Comparison of ENCODE assay signal across 21 cellular contexts in the genomic region with DNA sequence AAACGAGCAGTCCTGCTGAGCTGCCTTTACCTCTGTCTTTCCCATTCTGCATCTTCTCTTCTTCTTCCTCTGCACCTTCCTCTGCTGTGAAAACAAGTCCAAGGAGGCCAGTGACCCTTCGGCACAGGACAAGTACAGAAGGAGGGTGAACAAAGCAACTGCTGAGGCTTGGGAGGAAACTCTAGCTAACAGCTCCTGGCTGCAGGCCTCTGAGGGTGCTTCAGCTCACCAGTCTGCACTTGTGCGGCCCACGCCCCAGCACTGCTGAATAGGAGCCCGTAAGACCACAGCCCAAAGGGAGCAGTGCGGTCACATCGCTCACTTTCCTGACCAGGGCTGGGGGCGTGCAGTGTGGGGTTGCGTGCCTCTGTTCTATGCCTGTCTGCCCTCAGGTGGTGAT. TPM values are rescaled to one million over a fixed set of nuclear protein-coding genes. Genes with fewer than 3 reads are reported as not detected.
DNase-seq lines count a peak whose midpoint lies in the region; ATAC-seq and TF ChIP-seq lines count a peak whose summit lies in the region.
"Had no signal": no experiment of that assay in that cellular context is flagged by ENCODE, and none has a peak within 500 bp of the region (broad histone marks: within the 10 kb centered on the region; RNA-seq: fewer than 3 reads in every experiment).

No MANE protein-coding gene starts in this region.

- H3K27me3 ChIP-seq in breast epithelium = no peaks in the 10 kb centered on the region
- H3K27me3 ChIP-seq: BE2C had no signal

- no TSS peak for BruUV-seq in MCF 10A (replicated peaks; lab: Mats Ljungman, UMichigan)

- no peak overlapping the region for H3K4me3 ChIP-seq in breast epithelium
- H3K4me3 ChIP-seq: A549, PC-9 had no signal

- peaks cover 7% of the 10 kb centered on the region for H3K36me3 Mint-ChIP-seq in MCF 10A (ENCODE audit: insufficient read depth, unreplicated experiment)
- peaks cover 8% of the 10 kb centered on the region for H3K36me3 Mint-ChIP-seq in chondrocyte (ENCODE audit: low read depth)
- peaks cover 39% of the 10 kb centered on the region for H3K36me3 Mint-ChIP-seq in nephron progenitor cell (ENCODE audit: low read depth)

- no peaks in the 10 kb centered on the region for H3K4me1 ChIP-seq in breast epithelium
- H3K4me1 ChIP-seq: A549, BE2C had no signal

- CTCF ChIA-PET in MCF 10A (lab: Yijun Ruan, JAX) = interaction anchor here (1.5 kb wide), 1 partner anchor 41 kb away, joined by 8 read pairs; a partner anchor contains a TSS

- no peak overlapping the region for H3K27ac ChIP-seq in breast epithelium
- H3K27ac ChIP-seq: A549, PC-9, RWPE1 had no signal

- no peaks in the 10 kb centered on the region for H3K9me3 ChIP-seq in breast epithelium
- H3K9me3 ChIP-seq: A549, BE2C had no signal

- H3K4me3 Mint-ChIP-seq in MCF 10A (ENCODE audit: unreplicated experiment) (no peak overlapping the region), chondrocyte (ENCODE audit: unreplicated experiment) (no peak overlapping the region), nephron progenitor cell (no peak overlapping the region)

- DNase-seq in breast epithelium (ENCODE audit: low spot score in 2 of 2) = peak; percentile 11 to 34
- no peak for DNase-seq in MCF 10A (ENCODE audit: unreplicated experiment)
- DNase-seq in chondrocyte (ENCODE audit: low spot score) = peak; percentile 67
- DNase-seq in nephron progenitor cell = no peak
- DNase-seq in UCSD-AML1 (lab: John Stamatoyannopoulos, UW; ENCODE audit: unreplicated experiment) = no peak
- DNase-seq in NCI-H1436 treated with DMSO at 0.1 percent for 48 hours (lab: John Stamatoyannopoulos, UW) = no peak
- DNase-seq: BE2C, DMS53, GDM1, KBM-7, NCI-H1092 treated with DMSO at 0.1 percent for 48 hours, NCI-H146, NCI-H2029, NCI-H226, NCI-H510A treated with DMSO at 0.1 percent for 48 hours, NCI-H748 treated with DMSO at 0.1 percent for 48 hours, PC-9 had no signal

- H3K27ac Mint-ChIP-seq in MCF 10A (ENCODE audit: low read depth, unreplicated experiment) (no peak overlapping the region), chondrocyte (ENCODE audit: unreplicated experiment) (no peak overlapping the region), nephron progenitor cell (peak overlapping the region; percentile 80)

- H3K4me1 Mint-ChIP-seq in MCF 10A (ENCODE audit: insufficient read depth, unreplicated experiment) (no peaks in the 10 kb centered on the region), chondrocyte (ENCODE audit: low read depth) (no peaks in the 10 kb centered on the region), nephron progenitor cell (peaks cover 49% of the 10 kb centered on the region)

- POLR2A ChIA-PET in MCF 10A (lab: Yijun Ruan, JAX) = no interaction called here

- TF ChIP-seq POLR2A in breast epithelium (IDR thresholded peaks at IDR 0.05) = no peak

- H3K27me3 Mint-ChIP-seq in MCF 10A (ENCODE audit: insufficient read depth, unreplicated experiment) (no peaks in the 10 kb centered on the region), chondrocyte (ENCODE audit: low read depth) (no peaks in the 10 kb centered on the region), nephron progenitor cell (ENCODE audit: low read depth, poor library complexity) (peaks cover 7% of the 10 kb centered on the region)

- no peaks in the 10 kb centered on the region for H3K36me3 ChIP-seq in breast epithelium

- no peak for ATAC-seq in GM18867 (IDR thresholded peaks at IDR 0.05; ENCODE audit: unreplicated experiment)
- ATAC-seq: A549, HepG2 had no signal

- H3K9me3 Mint-ChIP-seq in MCF 10A (ENCODE audit: unreplicated experiment) (no peaks in the 10 kb centered on the region), chondrocyte (ENCODE audit: low read depth) (no peaks in the 10 kb centered on the region), nephron progenitor cell (peaks cover 7% of the 10 kb centered on the region)

- TF ChIP-seq CTCF in breast epithelium (IDR thresholded peaks at IDR 0.05) (no peak), MCF 10A (IDR thresholded peaks at IDR 0.05; ENCODE audit: unreplicated experiment) (no peak), chondrocyte (IDR thresholded peaks at IDR 0.05) (no peak), nephron progenitor cell (IDR thresholded peaks at IDR 0.05) (no peak)

- intact Hi-C loops in breast epithelium (cut with DNase I; ENCODE audit: low total_unique reads) = no loop called here
- intact Hi-C loops in MCF 10A (cut with micrococcal nuclease) = no loop called here

RNA-seq across cellular contexts. Expression of a gene that starts 42.1 kb away (rescaled TPM):
- 10 to 100 TPM in 2 of 3 donors, 1 to 10 TPM in 1; 8.2 to 21.7 (median 20.0) TPM for total RNA-seq in breast epithelium
- total RNA-seq in MCF 10A (2022) = 8.0 and 11.5 TPM in 2 replicates
- 43.9 to 56.7 TPM (median 45.4 TPM) in 3 replicates for total RNA-seq in chondrocyte

Comparison
In these comparisons a context has a peak if more than half of its experiments do, and no peak if none do; other contexts are left out.
1. DNase-seq: peak in breast epithelium (2 of 2) and chondrocyte (single experiment); none in MCF 10A (single experiment), nephron progenitor cell (single experiment), UCSD-AML1 (single experiment) and NCI-H1436 treated with DMSO at 0.1 percent for 48 hours (single experiment).